9 cellular contexts compared by ENCODE assay signal in the genomic region with DNA sequence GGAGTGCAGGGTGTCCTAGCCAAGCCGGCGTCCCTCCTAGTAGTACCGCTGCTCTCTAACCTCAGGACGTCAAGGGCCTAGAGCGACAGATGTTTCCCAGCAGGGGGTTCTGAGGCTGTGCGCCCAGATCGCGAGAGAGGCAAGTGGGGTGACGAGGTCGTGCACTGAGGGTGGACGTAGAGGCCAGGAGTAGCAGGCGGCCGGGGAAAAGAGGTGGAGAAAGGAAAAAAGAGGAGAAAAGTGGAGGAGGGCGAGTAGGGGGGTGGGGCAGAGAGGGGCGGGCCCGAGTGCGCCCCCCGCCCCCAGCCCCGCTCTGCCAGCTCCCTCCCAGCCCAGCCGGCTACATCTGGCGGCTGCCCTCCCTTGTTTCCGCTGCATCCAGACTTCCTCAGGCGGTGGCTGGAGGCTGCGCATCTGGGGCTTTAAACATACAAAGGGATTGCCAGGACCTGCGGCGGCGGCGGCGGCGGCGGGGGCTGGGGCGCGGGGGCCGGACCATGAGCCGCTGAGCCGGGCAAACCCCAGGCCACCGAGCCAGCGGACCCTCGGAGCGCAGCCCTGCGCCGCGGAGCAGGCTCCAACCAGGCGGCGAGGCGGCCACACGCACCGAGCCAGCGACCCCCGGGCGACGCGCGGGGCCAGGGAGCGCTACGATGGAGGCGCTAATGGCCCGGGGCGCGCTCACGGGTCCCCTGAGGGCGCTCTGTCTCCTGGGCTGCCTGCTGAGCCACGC. TPM values are rescaled to one million over a fixed set of nuclear protein-coding genes. Genes with fewer than 3 reads are reported as not detected.
DNase-seq lines count a peak whose midpoint lies in the region; TF ChIP-seq lines count a peak whose summit lies in the region.
"Had no signal": no experiment of that assay in that cellular context is flagged by ENCODE, and none has a peak within 500 bp of the region (broad histone marks: within the 10 kb centered on the region; RNA-seq: fewer than 3 reads in every experiment).

A gene (plus strand): TSS at position 372 of the 733 bp plus-strand sequence. CDS start 282 bp downstream, at position 654.

- H3K9me3 ChIP-seq in esophagus squamous epithelium (no peaks in the 10 kb centered on the region), muscle layer of duodenum (ENCODE audit: control insufficient read depth in 1 of 2, low read length in 2 of 2) (no peaks in the 10 kb centered on the region)

- WGBS in esophagus squamous epithelium, 2 donors, result 5 to 13% methylated on average over 21 to 34 of the region's 63 CpGs

- DNase-seq in AG10803 (ENCODE audit: low read depth) (peak; percentile 89), NCI-H82 treated with DMSO at 0.1 percent for 48 hours (lab: John Stamatoyannopoulos, UW; ENCODE audit: unreplicated experiment) (peak; percentile 12), esophagus squamous epithelium (lab: John Stamatoyannopoulos, UW) (no peak), ACHN (no peak), superior temporal gyrus (ENCODE audit: extremely low spot score) (no peak)
- no peak for DNase-seq in effector CD4-positive, alpha-beta T cell
- DNase-seq in stimulated activated CD8-positive, alpha-beta memory T cell treated with anti-CD3 and anti-CD28 coated beads, Interleukin-4, amount 100 ng/mL, for 48 hours, result no peak

- no peak for TF ChIP-seq CTCF in AG10803 (conservative IDR thresholded peaks at IDR 0.05; ENCODE audit: low read length)
- TF ChIP-seq CTCF in esophagus squamous epithelium (IDR thresholded peaks at IDR 0.05), result no peak

- peak in 2 of 4 donors; percentile 35 to 38 for TF ChIP-seq POLR2A in esophagus squamous epithelium (IDR thresholded peaks at IDR 0.05)

- H3K4me3 ChIP-seq in AG10803 (ENCODE audit: low read length) (peak within 1 kb of the TSS; percentile 99), esophagus squamous epithelium (peak within 1 kb of the TSS; percentile 35 to 77 (median 51)), muscle layer of duodenum (ENCODE audit: low read depth in 1 of 2, low read length in 2 of 2) (peak within 1 kb of the TSS; percentile 60 to 68)

- H3K27ac ChIP-seq in esophagus squamous epithelium, result peak within 1 kb of the TSS; percentile 58 to 93 (median 80)
- peak within 1 kb of the TSS; percentile 66 for H3K27ac ChIP-seq in muscle layer of duodenum (ENCODE audit: low read length)

- H3K36me3 ChIP-seq in esophagus squamous epithelium (no peaks in the 10 kb centered on the region), muscle layer of duodenum (ENCODE audit: control insufficient read depth in 1 of 2, insufficient read depth in 2 of 2, low read length in 2 of 2) (peaks cover 11 to 12% of the 10 kb centered on the region in 2 donors)

- H3K4me1 ChIP-seq in esophagus squamous epithelium (peaks cover 11 to 62% (median 19%) of the 10 kb centered on the region in 3 donors), muscle layer of duodenum (ENCODE audit: control insufficient read depth in 1 of 2, insufficient read depth in 2 of 2, low read length in 2 of 2) (peaks cover 0 to 35% of the 10 kb centered on the region in 2 donors)

- intact Hi-C loops in esophagus squamous epithelium (cut with DNase I), result no loop called here

- in situ Hi-C loops in ACHN (cut with HindIII; ENCODE audit: low pct_ligation_motif_present, low pct_unique_long_range_greater_than_20kb, low sequenced_read_pairs), result no loop called here

- H3K27me3 ChIP-seq in esophagus squamous epithelium (peaks cover 0 to 40% (median 0%) of the 10 kb centered on the region in 4 donors), muscle layer of duodenum (ENCODE audit: low read depth, low read length) (no peaks in the 10 kb centered on the region)

RNA-seq across cellular contexts. Expression of the gene that starts here (rescaled TPM):
- 100 to 1,000 TPM in 2 of 4 donors, 10 to 100 TPM in 1, 1 to 10 TPM in 1; 4.5 to 210 (median 92.7) TPM for total RNA-seq in esophagus squamous epithelium
- total RNA-seq: activated naive CD4-positive, alpha-beta T cell treated with anti-CD3 and anti-CD28 coated beads, Interleukin-2, amount 50 U/mL, for 72 hours had no signal

Comparison
In these comparisons a context has a peak if more than half of its experiments do, and no peak if none do; other contexts are left out.
1. DNase-seq: peak in AG10803 (single experiment) and NCI-H82 treated with DMSO at 0.1 percent for 48 hours (single experiment); none in esophagus squamous epithelium (single experiment), ACHN (single experiment), effector CD4-positive, alpha-beta T cell (single experiment), superior temporal gyrus (single experiment) and stimulated activated CD8-positive, alpha-beta memory T cell treated with anti-CD3 and anti-CD28 coated beads, Interleukin-4, amount 100 ng/mL, for 48 hours (single experiment).
2. Peak in every context shown above with its lines, with median percentiles within 50 percentile points of each other: H3K4me3 ChIP-seq.